In genomic region chr17:74698069-74698468, GRCh38 we compare ENCODE assay signal across 21 cellular contexts. TPM values are rescaled to one million over a fixed set of nuclear protein-coding genes. Genes with fewer than 3 reads are reported as not detected.
DNase-seq lines count a peak whose midpoint lies in the region; ATAC-seq and TF ChIP-seq lines count a peak whose summit lies in the region.
"Had no signal": no experiment of that assay in that cellular context is flagged by ENCODE, and none has a peak within 500 bp of the region (broad histone marks: within the 10 kb centered on the region; RNA-seq: fewer than 3 reads in every experiment).

No MANE protein-coding gene starts in this region.

- no peak for TF ChIP-seq CTCF in CD14-positive monocyte (IDR thresholded peaks at IDR 0.05)
- no peak for TF ChIP-seq CTCF in spleen (IDR thresholded peaks at IDR 0.05 in 8 of 11, conservative IDR thresholded peaks at IDR 0.05 in 3 of 11)
- no peak for TF ChIP-seq CTCF in type B pancreatic cell (conservative IDR thresholded peaks at IDR 0.05)

- no peak for ATAC-seq in GM19452 (IDR thresholded peaks at IDR 0.05; ENCODE audit: unreplicated experiment)
- ATAC-seq: A549 had no signal

- H3K27ac Mint-ChIP-seq in CD14-positive monocyte (peak overlapping the region in 4 of 7 donors; percentile 43 to 78 (median 68)), type B pancreatic cell (no peak overlapping the region)
- H3K27ac Mint-ChIP-seq in dendritic cell treated with granulocyte-macrophage colony-stimulating factor and Interleukin-4, amounts not matched to agents 40 ng/mL and 50 ng/mL, for 4 days, result peak overlapping the region; percentile 72
- H3K27ac Mint-ChIP-seq: B cell; CD4-positive, alpha-beta memory T cell; CD4-positive, CD25-positive, alpha-beta regulatory T cell had no signal

- intact Hi-C loops in CD14-positive monocyte (cut with micrococcal nuclease) (no loop called here), spleen (cut with DNase I; ENCODE audit: low total_unique reads) (no loop called here)
- intact Hi-C loops in dendritic cell treated with granulocyte-macrophage colony-stimulating factor and Interleukin-4, amounts not matched to agents 40 ng/mL and 50 ng/mL, for 4 days (cut with micrococcal nuclease), result no loop called here

- H3K36me3 ChIP-seq in BLaER1 (no peaks in the 10 kb centered on the region), spleen (peaks cover 0 to 90% (median 0%) of the 10 kb centered on the region in 6 donors)

- H3K4me1 Mint-ChIP-seq in CD14-positive monocyte (peaks cover 53% of the 10 kb centered on the region), type B pancreatic cell (ENCODE audit: unreplicated experiment) (no peaks in the 10 kb centered on the region)
- peaks cover 74% of the 10 kb centered on the region for H3K4me1 Mint-ChIP-seq in dendritic cell treated with granulocyte-macrophage colony-stimulating factor and Interleukin-4, amounts not matched to agents 40 ng/mL and 50 ng/mL, for 4 days (ENCODE audit: low read depth)
- H3K4me1 Mint-ChIP-seq: B cell; CD4-positive, alpha-beta memory T cell; CD8-positive, alpha-beta memory T cell had no signal

- DNase-seq in CD14-positive monocyte (ENCODE audit: low spot score) (no peak), spleen (peak; percentile 41), DMS 273 (lab: John Stamatoyannopoulos, UW; ENCODE audit: unreplicated experiment) (no peak), pons (ENCODE audit: low spot score) (no peak), type B pancreatic cell (ENCODE audit: extremely low spot score, unreplicated experiment) (no peak)
- DNase-seq: AML-193; CD4-positive, alpha-beta memory T cell; CD4-positive, CD25-positive, alpha-beta regulatory T cell; CD8-positive, alpha-beta memory T cell; COR-L47; DMS79 treated with DMSO at 0.1 percent for 48 hours; GF-D8 had no signal

- H3K9me3 Mint-ChIP-seq in CD14-positive monocyte (peaks cover 0 to 15% (median 6%) of the 10 kb centered on the region in 7 donors), type B pancreatic cell (no peaks in the 10 kb centered on the region)
- H3K9me3 Mint-ChIP-seq in dendritic cell treated with granulocyte-macrophage colony-stimulating factor and Interleukin-4, amounts not matched to agents 40 ng/mL and 50 ng/mL, for 4 days, result no peaks in the 10 kb centered on the region
- H3K9me3 Mint-ChIP-seq: CD4-positive, alpha-beta memory T cell; CD8-positive, alpha-beta memory T cell had no signal

- no peak for TF ChIP-seq POLR2A in spleen (IDR thresholded peaks at IDR 0.05)

- no peaks in the 10 kb centered on the region for H4K20me1 ChIP-seq in BLaER1

- H3K4me2 ChIP-seq in BLaER1, result peak overlapping the region; percentile 31; the same call in 1 of the 2 replicates
- H3K4me2 ChIP-seq: A549 had no signal

- WGBS in spleen, 5 donors, result 80 to 96% (median 87%) methylated on average over 6 to 7 of the region's 7 CpGs

- no peaks in the 10 kb centered on the region for H3K27me3 ChIP-seq in BLaER1
- peaks cover 0 to 25% (median 0%) of the 10 kb centered on the region in 7 donors for H3K27me3 ChIP-seq in spleen (replicated peaks in 1 of 7)

- peaks cover 0 to 6% (median 0%) of the 10 kb centered on the region in 3 donors for H3K27me3 Mint-ChIP-seq in CD14-positive monocyte (ENCODE audit: low read depth in 3 of 3)
- H3K27me3 Mint-ChIP-seq in dendritic cell treated with granulocyte-macrophage colony-stimulating factor and Interleukin-4, amounts not matched to agents 40 ng/mL and 50 ng/mL, for 4 days, result no peaks in the 10 kb centered on the region
- H3K27me3 Mint-ChIP-seq in type B pancreatic cell, result peaks cover 53% of the 10 kb centered on the region

- H3K9ac ChIP-seq in BLaER1, result no peak overlapping the region

- H3K9me3 ChIP-seq in BLaER1, result no peaks in the 10 kb centered on the region
- no peaks in the 10 kb centered on the region for H3K9me3 ChIP-seq in spleen

- H3K4me3 ChIP-seq in BLaER1 (no peak overlapping the region), spleen (no peak overlapping the region)
- H3K4me3 ChIP-seq: A549 had no signal

- H3K4me1 ChIP-seq in BLaER1 (peaks cover 6% of the 10 kb centered on the region), spleen (peaks cover 0 to 18% (median 0%) of the 10 kb centered on the region in 6 donors)
- H3K4me1 ChIP-seq: A549 had no signal

- H3K36me3 Mint-ChIP-seq in CD14-positive monocyte (peaks cover 88 to 99% of the 10 kb centered on the region in 2 donors), type B pancreatic cell (no peaks in the 10 kb centered on the region)
- peaks cover 87% of the 10 kb centered on the region for H3K36me3 Mint-ChIP-seq in dendritic cell treated with granulocyte-macrophage colony-stimulating factor and Interleukin-4, amounts not matched to agents 40 ng/mL and 50 ng/mL, for 4 days (ENCODE audit: low read depth)
- H3K36me3 Mint-ChIP-seq: CD8-positive, alpha-beta memory T cell had no signal

- H3K4me3 Mint-ChIP-seq in CD14-positive monocyte (no peak overlapping the region), type B pancreatic cell (no peak overlapping the region)
- no peak overlapping the region for H3K4me3 Mint-ChIP-seq in dendritic cell treated with granulocyte-macrophage colony-stimulating factor and Interleukin-4, amounts not matched to agents 40 ng/mL and 50 ng/mL, for 4 days
- H3K4me3 Mint-ChIP-seq: B cell; CD4-positive, alpha-beta memory T cell; CD4-positive, CD25-positive, alpha-beta regulatory T cell; CD8-positive, alpha-beta memory T cell had no signal

- no peak overlapping the region for H3K27ac ChIP-seq in BLaER1
- peak overlapping the region in 3 of 8 donors; percentile 6 to 33 (median 21) for H3K27ac ChIP-seq in spleen
- H3K27ac ChIP-seq: 22Rv1, A549, C4-2B had no signal

RNA-seq across cellular contexts. Expression of gene CD300LF, which starts 14.7 kb away (rescaled TPM):
- 100 to 1,000 TPM; 112 to 175 TPM for polyA plus RNA-seq in CD14-positive monocyte
- 10 to 100 TPM; 29.5 to 45.8 (median 33.0) TPM for total RNA-seq in spleen
- 10 to 100 TPM; 13.1 to 30.6 (median 23.9) TPM for polyA plus RNA-seq in spleen
- total RNA-seq in type B pancreatic cell (ENCODE audit: low replicate concordance), result 0.19 TPM in 1 of 2 replicates, not detected in the other
- total RNA-seq: A172; CD8-positive, alpha-beta memory T cell had no signal
- polyA plus RNA-seq: A549; BJ; CD4-positive, alpha-beta memory T cell; CD8-positive, alpha-beta memory T cell had no signal

RNA-seq across cellular contexts. Expression of gene RAB37, which starts 39.0 kb away (rescaled TPM):
- polyA plus RNA-seq in CD14-positive monocyte (10 to 100 TPM; 26.8 to 40.9 TPM), spleen (10 to 100 TPM; 16.6 to 37.6 (median 19.8) TPM)
- total RNA-seq in spleen (10 to 100 TPM; 17.4 to 29.2 (median 24.3) TPM), type B pancreatic cell (ENCODE audit: low replicate concordance) (3.4 and 4.2 TPM in 2 replicates)
- total RNA-seq: A172 had no signal

RNA-seq across cellular contexts. Expression of gene NHERF1, which starts 50.4 kb away (rescaled TPM):
- polyA plus RNA-seq in CD14-positive monocyte (100 to 1,000 TPM; 131 to 149 TPM), spleen (10 to 100 TPM; 28.7 to 51.8 (median 37.2) TPM)
- total RNA-seq in spleen (10 to 100 TPM; 41.9 to 85.6 (median 53.9) TPM), type B pancreatic cell (ENCODE audit: low replicate concordance) (86.9 and 157 TPM in 2 replicates)

Comparison
In these comparisons a context has a peak if more than half of its experiments do, and no peak if none do; other contexts are left out.
1. RNA of gene CD300LF, which starts 14.7 kb away (total RNA-seq): 29.5 to 45.8 TPM in spleen; 0.19 TPM in type B pancreatic cell; every median in the first group is over 10 times any median in the second.